Comparison of ENCODE assay signal across 8 cellular contexts in genomic region chr9:35757527-35758275, GRCh38. TPM values are rescaled to one million over a fixed set of nuclear protein-coding genes. Genes with fewer than 3 reads are reported as not detected.
A peak's percentile ranks its signal among the peaks of the same experiment; 100 is the strongest.
DNase-seq lines count a peak whose midpoint lies in the region; ATAC-seq and TF ChIP-seq lines count a peak whose summit lies in the region.

No MANE protein-coding gene starts in this region.

- WGBS in mesenchymal stem cell, result 60% methylated on average over 5 of the region's 5 CpGs
- WGBS in urinary bladder, result 6% methylated on average over 5 of the region's 5 CpGs

- H3K4me2 ChIP-seq in HCT116 (ENCODE audit: low read length) (peak overlapping the region; percentile 81), mesenchymal stem cell (ENCODE audit: low read length, poor library complexity, severe bottlenecking) (peak overlapping the region; percentile 64)

- ATAC-seq in HCT116, result peak; percentile 78

- POLR2A ChIA-PET in HCT116 (lab: Charles Lee), result interaction anchor here (2.1 kb wide), 1 partner anchor 8 kb away, joined by 5 read pairs; the partner anchor contains the start of genes GBA2 and RGP1

- in situ Hi-C loops in GM13976 (cut with MboI; ENCODE audit: low sequenced_read_pairs, unreplicated experiment), result no loop called here

- peak overlapping the region; percentile 88 for H3K27ac ChIP-seq in HCT116 (ENCODE audit: low read depth, low read length)
- H3K27ac ChIP-seq in cingulate gyrus (ENCODE audit: low read depth, low read length), result peak overlapping the region; percentile 88
- H3K27ac ChIP-seq in mesenchymal stem cell (ENCODE audit: low read length, poor library complexity, severe bottlenecking), result peak overlapping the region; percentile 55
- H3K27ac ChIP-seq in urinary bladder (ENCODE audit: low read depth), result peak overlapping the region; percentile 90

- H4K91ac ChIP-seq in mesenchymal stem cell (ENCODE audit: low read length), result no peak overlapping the region

- intact Hi-C loops in HCT116 (cut with micrococcal nuclease), result no loop called here

- peaks cover 41% of the 10 kb centered on the region for H3K79me2 ChIP-seq in HCT116 (ENCODE audit: insufficient read depth, low read length)

- CTCF ChIA-PET in HCT116 (lab: Charles Lee), result interaction anchor here (0.6 kb wide), 1 partner anchor 289 kb away, joined by 3 read pairs; no protein-coding TSS in a partner anchor

- no peaks in the 10 kb centered on the region for H3K9me3 ChIP-seq in HCT116 (ENCODE audit: control insufficient read depth in 1 of 2, insufficient read depth in 1 of 2, low read depth in 1 of 2, low read length in 2 of 2)
- no peaks in the 10 kb centered on the region for H3K9me3 ChIP-seq in mesenchymal stem cell (ENCODE audit: control insufficient read depth, low read length)

- H3K4me1 ChIP-seq in HCT116 (ENCODE audit: control insufficient read depth in 1 of 2, insufficient read depth in 2 of 2, low read length in 2 of 2) (peaks cover 10 to 25% of the 10 kb centered on the region in 2 experiments; a peak in 3 of 4 replicates), mesenchymal stem cell (ENCODE audit: control insufficient read depth, insufficient read depth, low read depth, low read length) (peaks cover 29% of the 10 kb centered on the region), urinary bladder (ENCODE audit: insufficient read depth) (no peaks in the 10 kb centered on the region)

- no peak for TF ChIP-seq CTCF in GM13976 (IDR thresholded peaks at IDR 0.05; ENCODE audit: borderline replicate concordance, control extremely low read depth, extremely low read depth, insufficient read depth, missing control alignments)
- no peak for TF ChIP-seq CTCF in HCT116 (IDR thresholded peaks at IDR 0.05 in 2 of 3, conservative IDR thresholded peaks at IDR 0.05 in 1 of 3; ENCODE audit: borderline replicate concordance in 1 of 3, insufficient read depth in 1 of 3, low read depth in 2 of 3, low read length in 2 of 3)

- RAD21 ChIA-PET in HCT116 (lab: Charles Lee; ENCODE audit: low non-redundant PET in 1 of 2, low total read pairs in 2 of 2, uncharacterized antibody in 2 of 2, unreplicated experiment in 2 of 2), result no interaction called here

- DNase-seq in GM13976 (ENCODE audit: low spot score) (peak; percentile 48), HCT116 (ENCODE audit: low read depth, low spot score) (no peak), NCI-H226 (peak; percentile 34), mesenchymal stem cell (peak; percentile 11), NCI-H1417 (lab: John Stamatoyannopoulos, UW) (no peak), NCI-H1436 (lab: John Stamatoyannopoulos, UW) (no peak)

- H3K36me3 ChIP-seq in HCT116 (ENCODE audit: control insufficient read depth in 1 of 2, insufficient read depth in 2 of 2, low read length in 2 of 2) (peaks cover 7 to 10% of the 10 kb centered on the region in 2 experiments; a peak in 3 of 4 replicates), mesenchymal stem cell (ENCODE audit: control insufficient read depth in 1 of 2, insufficient read depth in 2 of 2, low read depth in 1 of 2, low read length in 2 of 2) (peaks cover 18 to 27% of the 10 kb centered on the region in 2 experiments), urinary bladder (ENCODE audit: insufficient read depth) (peaks cover 1% of the 10 kb centered on the region)

- TSS peak; percentile 33 for BruUV-seq in HCT116 (replicated peaks; lab: Mats Ljungman, UMichigan)

- no peak overlapping the region for H3K18ac ChIP-seq in mesenchymal stem cell (ENCODE audit: low read depth in 1 of 2, low read length in 2 of 2)

- no peaks in the 10 kb centered on the region for H3K27me3 ChIP-seq in HCT116 (ENCODE audit: insufficient read depth, low read length)
- no peaks in the 10 kb centered on the region for H3K27me3 ChIP-seq in mesenchymal stem cell (ENCODE audit: control insufficient read depth in 1 of 2, insufficient read depth in 1 of 2, low read length in 2 of 2)

- no peak overlapping the region for H3K14ac ChIP-seq in mesenchymal stem cell (ENCODE audit: low read length in 2 of 2)

- no peak overlapping the region for H3K23ac ChIP-seq in mesenchymal stem cell (ENCODE audit: low read length in 2 of 2)

- no peaks in the 10 kb centered on the region for H4K20me1 ChIP-seq in HCT116 (ENCODE audit: insufficient read depth)

- peak overlapping the region; percentile 4 for H2BK5ac ChIP-seq in mesenchymal stem cell (ENCODE audit: low read depth, low read length, poor library complexity, severe bottlenecking)

- peaks cover 18% of the 10 kb centered on the region for H3K79me1 ChIP-seq in mesenchymal stem cell (replicated peaks; ENCODE audit: low read length, poor library complexity, severe bottlenecking)

- no peak overlapping the region for H2BK12ac ChIP-seq in mesenchymal stem cell (ENCODE audit: low read length in 2 of 2)

- H3K9ac ChIP-seq in HCT116 (ENCODE audit: low read length) (peak overlapping the region; percentile 89), mesenchymal stem cell (ENCODE audit: low read length) (peak overlapping the region; percentile 73)

- no peak for TF ChIP-seq RAD21 in HCT116 (IDR thresholded peaks at IDR 0.05; ENCODE audit: low read depth)

- TF ChIP-seq POLR2A in HCT116 (IDR thresholded peaks at IDR 0.05; ENCODE audit: borderline replicate concordance, extremely low read depth, insufficient read depth, insufficient read length), result peak; percentile 52

- no peak overlapping the region for H2BK15ac ChIP-seq in mesenchymal stem cell (ENCODE audit: low read depth, poor library complexity, severe bottlenecking)

- H2AFZ ChIP-seq in HCT116 (ENCODE audit: low read depth, low read length, poor library complexity, severe bottlenecking) (no peak overlapping the region), mesenchymal stem cell (ENCODE audit: low read depth, low read length) (no peak overlapping the region)

- no peaks in the 10 kb centered on the region for H3K9me2 ChIP-seq in HCT116 (ENCODE audit: insufficient read depth)

- H4K8ac ChIP-seq in mesenchymal stem cell (ENCODE audit: low read length), result no peak overlapping the region

- peak overlapping the region; percentile 81 to 83 for H3K4me3 ChIP-seq in HCT116 (replicated peaks in 1 of 2; ENCODE audit: low read depth in 1 of 2, low read length in 2 of 2)
- H3K4me3 ChIP-seq in mesenchymal stem cell (ENCODE audit: insufficient read depth in 1 of 2, low read depth in 1 of 2, low read length in 2 of 2), result peak overlapping the region; percentile 60 to 72
- H3K4me3 ChIP-seq in urinary bladder (ENCODE audit: low read depth, low read length), result peak overlapping the region; percentile 54

- H3K4ac ChIP-seq in mesenchymal stem cell (ENCODE audit: low read depth in 1 of 2, low read length in 2 of 2), result no peak overlapping the region

- H2BK120ac ChIP-seq in mesenchymal stem cell (ENCODE audit: low read depth, low read length), result no peak overlapping the region

- H2AK5ac ChIP-seq in mesenchymal stem cell (ENCODE audit: low read length, severe bottlenecking), result no peak overlapping the region

TF ChIP-seq in HCT116, 20 proteins besides CTCF, POLR2A, EP300 and RAD21:
- 0 out of 2 replicates have a peak, but pooled peaks have one; percentile 48 for TF ChIP-seq POLR2AphosphoS5 (IDR thresholded peaks at IDR 0.05; ENCODE audit: low read depth, low read length)
- TF ChIP-seq REST (IDR thresholded peaks at IDR 0.05; ENCODE audit: low read depth), result no peak

RNA-seq across cellular contexts. Expression of gene MSMP, which starts 3.6 kb away (rescaled TPM):
- total RNA-seq in HCT116 (2021; ENCODE audit: unreplicated experiment) (1.2 TPM), urinary bladder (0.53 TPM)
- 0.53 and 0.81 TPM in 2 replicates for polyA plus RNA-seq in HCT116 (2012)
- not detected for polyA plus RNA-seq in mesenchymal stem cell (2013, experiment 1 of 2)
- polyA plus RNA-seq in mesenchymal stem cell (2013, experiment 2 of 2), result not detected
- polyA plus RNA-seq in urinary bladder, result 0.42 TPM

RNA-seq across cellular contexts. Expression of gene RGP1, which starts 8.6 kb away (rescaled TPM):
- 32.6 TPM for total RNA-seq in HCT116 (2021; ENCODE audit: unreplicated experiment)
- polyA plus RNA-seq in HCT116 (2012), result 18.2 and 20.4 TPM in 2 replicates
- 15.2 TPM for polyA plus RNA-seq in mesenchymal stem cell (2013, experiment 1 of 2)
- polyA plus RNA-seq in mesenchymal stem cell (2013, experiment 2 of 2), result 15.1 TPM
- 12.1 TPM for total RNA-seq in urinary bladder
- polyA plus RNA-seq in urinary bladder, result 16.7 TPM

RNA-seq across cellular contexts. Expression of gene GBA2, which starts 8.7 kb away (rescaled TPM):
- total RNA-seq in HCT116 (2021; ENCODE audit: unreplicated experiment) (63.6 TPM), urinary bladder (36.0 TPM)
- polyA plus RNA-seq in HCT116 (2012), result 58.5 and 58.8 TPM in 2 replicates
- polyA plus RNA-seq in mesenchymal stem cell (2013, experiment 1 of 2), result 22.6 TPM
- polyA plus RNA-seq in mesenchymal stem cell (2013, experiment 2 of 2), result 20.1 TPM
- 51.4 TPM for polyA plus RNA-seq in urinary bladder

RNA-seq across cellular contexts. Expression of gene CREB3, which starts 25.2 kb away (rescaled TPM):
- total RNA-seq in HCT116 (2021; ENCODE audit: unreplicated experiment) (22.3 TPM), urinary bladder (28.2 TPM)
- polyA plus RNA-seq in HCT116 (2012), result 24.1 and 24.6 TPM in 2 replicates
- 45.6 TPM for polyA plus RNA-seq in mesenchymal stem cell (2013, experiment 1 of 2)
- polyA plus RNA-seq in mesenchymal stem cell (2013, experiment 2 of 2), result 45.1 TPM
- 50.0 TPM for polyA plus RNA-seq in urinary bladder

RNA-seq across cellular contexts. Expression of gene TLN1, which starts 25.7 kb away (rescaled TPM):
- total RNA-seq in HCT116 (2021; ENCODE audit: unreplicated experiment), result 144 TPM
- polyA plus RNA-seq in HCT116 (2012), result 128 and 171 TPM in 2 replicates
- polyA plus RNA-seq in mesenchymal stem cell (2013, experiment 1 of 2), result 98.6 TPM
- 91.6 TPM for polyA plus RNA-seq in mesenchymal stem cell (2013, experiment 2 of 2)
- total RNA-seq in urinary bladder, result 154 TPM
- 533 TPM for polyA plus RNA-seq in urinary bladder

Comparison
In these comparisons a context has a peak if more than half of its experiments do, and no peak if none do; other contexts are left out.
1. DNase-seq: peak in GM13976 (single experiment), NCI-H226 (single experiment) and mesenchymal stem cell (single experiment); none in HCT116 (single experiment), NCI-H1417 (0 of 3) and NCI-H1436 (single experiment).
2. Peak in every context shown above with its lines, with median percentiles within 50 percentile points of each other: H3K27ac ChIP-seq and H3K4me3 ChIP-seq.